In genomic region chr1:103569493-103569892, GRCh38 we compare ENCODE assay signal across 1 cellular context.
TF ChIP-seq lines count a peak whose summit lies in the region.

No MANE protein-coding gene starts in this region.

TF ChIP-seq in H1, 55 proteins besides CTCF, POLR2A, EP300 and RAD21:
- no peak for TF ChIP-seq CEBPB (IDR thresholded peaks at IDR 0.05; ENCODE audit: low read depth, low read length)
